25 cellular contexts compared by ENCODE assay signal in genomic region chr5:143117821-143118220, GRCh38.
DNase-seq lines count a peak whose midpoint lies in the region; ATAC-seq, FAIRE-seq and TF ChIP-seq lines count a peak whose summit lies in the region.
"Had no signal": no experiment of that assay in that cellular context is flagged by ENCODE, and none has a peak within 500 bp of the region (broad histone marks: within the 10 kb centered on the region; RNA-seq: fewer than 3 reads in every experiment).

No MANE protein-coding gene starts in this region.

- CTCF ChIA-PET in activated naive CD4-positive, alpha-beta T cell treated with anti-CD3 and anti-CD28 coated beads, Interleukin-2, amount 10 ng/mL, durations not matched to agents 7 days and 5 days (lab: Charles Lee), result interaction anchor here (0.6 to 2.1 kb wide), 4 partner anchors 9 to 169 kb away, joined by 3 to 6 read pairs (median 4); no protein-coding TSS in a partner anchor

- H3K4me1 Mint-ChIP-seq in central memory CD8-positive, alpha-beta T cell, result peaks cover 59% of the 10 kb centered on the region
- peaks cover 2% of the 10 kb centered on the region for H3K4me1 Mint-ChIP-seq in activated naive CD4-positive, alpha-beta T cell treated with anti-CD3 and anti-CD28 coated beads, Interleukin-2, amount 10 ng/mL, durations not matched to agents 7 days and 5 days

- no peak overlapping the region for H3K4me3 Mint-ChIP-seq in central memory CD8-positive, alpha-beta T cell
- no peak overlapping the region for H3K4me3 Mint-ChIP-seq in activated naive CD4-positive, alpha-beta T cell treated with anti-CD3 and anti-CD28 coated beads, Interleukin-2, amount 10 ng/mL, durations not matched to agents 7 days and 5 days
- H3K4me3 Mint-ChIP-seq: CD4-positive, alpha-beta T cell; H9; natural killer cell had no signal

- DNase-seq in left ventricle myocardium superior, result no peak
- no peak for DNase-seq in heart left ventricle
- peak; percentile 36 for DNase-seq in MV-4-11 (lab: John Stamatoyannopoulos, UW)
- no peak for DNase-seq in central memory CD8-positive, alpha-beta T cell (ENCODE audit: low spot score in 2 of 2)
- DNase-seq in upper lobe of right lung, result no peak
- DNase-seq in activated naive CD4-positive, alpha-beta T cell treated with anti-CD3 and anti-CD28 coated beads, Interleukin-2, amount 10 ng/mL, durations not matched to agents 7 days and 5 days, result no peak
- no peak for DNase-seq in RCC 7860 (ENCODE audit: low spot score)
- DNase-seq: activated CD4-positive, alpha-beta T cell treated with anti-CD3 and anti-CD28 coated beads for 4 hours; activated CD8-positive, alpha-beta memory T cell treated with anti-CD3 and anti-CD28 coated beads, Interleukin-2, amount 50 U/mL, for 4 hours; CD4-positive, alpha-beta T cell; DMS 273 treated with DMSO at 0.1 percent for 48 hours; H9; kidney glomerular epithelial cell; mesendoderm; MG63; natural killer cell; NCI-H1694 treated with DMSO at 0.1 percent for 48 hours; NCI-H526; ovary; SHP77 had no signal

- H3K27me3 ChIP-seq in heart left ventricle (no peaks in the 10 kb centered on the region), upper lobe of right lung (no peaks in the 10 kb centered on the region)
- H3K27me3 ChIP-seq: cardiac muscle cell, MG63, ovary, vagina had no signal

- H3K4me3 ChIP-seq in heart left ventricle (no peak overlapping the region), upper lobe of right lung (no peak overlapping the region)
- H3K4me3 ChIP-seq: cardiac muscle cell, MG63, ovary, vagina had no signal

- peak; percentile 21 for ATAC-seq in left ventricle myocardium superior
- ATAC-seq in heart left ventricle, result no peak
- ATAC-seq in central memory CD8-positive, alpha-beta T cell (replicated peaks; ENCODE audit: extremely low read depth, poor library complexity, severe bottlenecking), result no peak
- ATAC-seq in upper lobe of right lung, result peak; percentile 21

- H3K36me3 Mint-ChIP-seq in central memory CD8-positive, alpha-beta T cell (ENCODE audit: insufficient read depth), result peaks cover 15% of the 10 kb centered on the region
- H3K36me3 Mint-ChIP-seq in activated naive CD4-positive, alpha-beta T cell treated with anti-CD3 and anti-CD28 coated beads, Interleukin-2, amount 10 ng/mL, durations not matched to agents 7 days and 5 days, result peaks cover 4% of the 10 kb centered on the region

- H3K9me3 ChIP-seq in heart left ventricle, result no peaks in the 10 kb centered on the region
- H3K9me3 ChIP-seq in upper lobe of right lung, result no peaks in the 10 kb centered on the region
- H3K9me3 ChIP-seq: MG63, ovary, vagina had no signal

- no peak for TF ChIP-seq POLR2A in heart left ventricle (IDR thresholded peaks at IDR 0.05)

- peaks cover 0 to 8% (median 3%) of the 10 kb centered on the region in 9 donors for H3K36me3 ChIP-seq in heart left ventricle
- no peaks in the 10 kb centered on the region for H3K36me3 ChIP-seq in upper lobe of right lung
- H3K36me3 ChIP-seq: cardiac muscle cell, MG63, ovary, vagina had no signal

- no peaks in the 10 kb centered on the region for H3K9me3 Mint-ChIP-seq in central memory CD8-positive, alpha-beta T cell
- H3K9me3 Mint-ChIP-seq in activated naive CD4-positive, alpha-beta T cell treated with anti-CD3 and anti-CD28 coated beads, Interleukin-2, amount 10 ng/mL, durations not matched to agents 7 days and 5 days, result no peaks in the 10 kb centered on the region
- H3K9me3 Mint-ChIP-seq: CD4-positive, alpha-beta T cell; natural killer cell had no signal

- TF ChIP-seq CTCF in heart left ventricle (IDR thresholded peaks at IDR 0.05), result no peak
- TF ChIP-seq CTCF in upper lobe of right lung (IDR thresholded peaks at IDR 0.05), result no peak

- H3K4me1 ChIP-seq in heart left ventricle, result peaks cover 0 to 47% (median 18%) of the 10 kb centered on the region in 12 donors
- peaks cover 5% of the 10 kb centered on the region for H3K4me1 ChIP-seq in upper lobe of right lung

- no peaks in the 10 kb centered on the region for H3K27me3 Mint-ChIP-seq in central memory CD8-positive, alpha-beta T cell
- H3K27me3 Mint-ChIP-seq in activated naive CD4-positive, alpha-beta T cell treated with anti-CD3 and anti-CD28 coated beads, Interleukin-2, amount 10 ng/mL, durations not matched to agents 7 days and 5 days, result no peaks in the 10 kb centered on the region
- H3K27me3 Mint-ChIP-seq: CD4-positive, alpha-beta T cell; IgD-negative memory B cell had no signal

- intact Hi-C loops in left ventricle myocardium superior (cut with micrococcal nuclease), result no loop called here
- intact Hi-C loops in heart left ventricle (cut with DNase I), result no loop called here
- intact Hi-C loops in upper lobe of right lung (cut with DNase I), result no loop called here

- H3K27ac ChIP-seq in heart left ventricle (peak overlapping the region in 1 of 12 donors; percentile 22), upper lobe of right lung (no peak overlapping the region)
- H3K27ac ChIP-seq: cardiac muscle cell, ovary, vagina had no signal

- H3K27ac Mint-ChIP-seq in central memory CD8-positive, alpha-beta T cell (ENCODE audit: low read depth), result peak overlapping the region; percentile 1
- no peak overlapping the region for H3K27ac Mint-ChIP-seq in activated naive CD4-positive, alpha-beta T cell treated with anti-CD3 and anti-CD28 coated beads, Interleukin-2, amount 10 ng/mL, durations not matched to agents 7 days and 5 days
- H3K27ac Mint-ChIP-seq: CD4-positive, alpha-beta T cell had no signal

- FAIRE-seq in RCC 7860 (lab: Jason Lieb, UNC), result no peak
- FAIRE-seq: endothelial cell of umbilical vein, GM18507 had no signal

Comparison
In these comparisons a context has a peak if more than half of its experiments do, and no peak if none do; other contexts are left out.
1. ATAC-seq: peak in left ventricle myocardium superior (single experiment) and upper lobe of right lung (single experiment); none in heart left ventricle (0 of 4) and central memory CD8-positive, alpha-beta T cell (single experiment).